ENCODE assay signal across 8 cellular contexts in the genomic region with DNA sequence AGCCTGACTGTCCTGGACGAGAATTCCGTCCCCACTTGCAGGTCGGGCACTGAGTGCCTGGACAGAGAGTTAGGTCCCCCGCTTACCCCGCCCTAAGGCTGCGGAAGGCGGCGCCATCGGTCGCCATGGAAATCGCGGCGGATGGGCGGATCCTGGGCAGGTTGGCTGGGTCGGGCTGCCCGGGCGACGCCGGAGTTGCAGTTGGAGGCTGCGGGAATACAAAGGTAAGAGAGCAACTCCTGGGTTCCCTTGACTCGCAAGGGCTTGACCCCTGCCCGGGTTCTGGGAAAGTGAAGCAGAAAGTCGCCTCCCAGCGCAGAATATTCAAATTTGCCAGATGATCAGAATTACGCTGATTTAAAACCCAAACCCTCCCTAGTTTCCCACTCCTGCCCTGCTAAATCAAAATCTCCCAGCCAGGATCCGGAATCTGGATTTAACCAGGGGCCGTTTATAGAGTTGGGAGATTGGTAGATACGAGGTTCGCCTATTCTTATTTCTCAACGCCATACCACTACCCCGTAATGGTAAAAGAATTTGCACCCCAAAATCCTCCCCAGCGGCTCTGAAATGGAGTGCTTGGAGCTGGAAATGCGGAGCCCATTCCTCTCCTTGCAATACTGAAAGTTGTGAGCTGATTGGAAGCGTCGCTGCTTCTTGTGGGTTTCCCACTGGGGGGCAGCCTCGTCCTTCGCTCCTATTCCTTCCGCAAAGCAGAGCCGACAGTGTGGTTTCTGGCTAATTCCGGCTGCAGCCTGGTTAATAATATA.
A peak's percentile ranks its signal among the peaks of the same experiment; 100 is the strongest.
DNase-seq lines count a peak whose midpoint lies in the region; ATAC-seq and TF ChIP-seq lines count a peak whose summit lies in the region.

No MANE protein-coding gene starts in this region.

- H3K4me1 ChIP-seq in left lung, result peaks cover 0 to 21% of the 10 kb centered on the region in 2 donors

- H3K27me3 Mint-ChIP-seq in effector memory CD8-positive, alpha-beta T cell, result peaks cover 34 to 63% of the 10 kb centered on the region in 2 donors

- H3K27ac ChIP-seq in left lung, result peak overlapping the region; percentile 58 to 73

- H3K9me3 Mint-ChIP-seq in effector memory CD8-positive, alpha-beta T cell, result peaks cover 0 to 8% of the 10 kb centered on the region in 2 donors

- no peaks in the 10 kb centered on the region for H3K36me3 ChIP-seq in left lung

- H3K27me3 ChIP-seq in left lung, result no peaks in the 10 kb centered on the region

- intact Hi-C loops in left lung (cut with DNase I), result no loop called here

- H3K4me3 ChIP-seq in left lung, result peak overlapping the region; percentile 51 to 53

- no peaks in the 10 kb centered on the region for H3K9me3 ChIP-seq in left lung

- TF ChIP-seq CTCF in left lung (IDR thresholded peaks at IDR 0.05), result peak; percentile 43 to 65

- H3K4me1 Mint-ChIP-seq in effector memory CD8-positive, alpha-beta T cell (ENCODE audit: low read depth in 2 of 2), result peaks cover 3 to 4% of the 10 kb centered on the region in 2 donors

- peak overlapping the region; percentile 59 to 81 for H3K4me3 Mint-ChIP-seq in effector memory CD8-positive, alpha-beta T cell

- peak; percentile 91 for DNase-seq in Ammon's horn (ENCODE audit: low spot score)
- DNase-seq in Kasumi-1 (lab: John Stamatoyannopoulos, UW), result peak; percentile 72 to 83
- DNase-seq in RPMI8226, result peak; percentile 69
- no peak for DNase-seq in effector memory CD8-positive, alpha-beta T cell
- peak; percentile 85 to 94 for DNase-seq in left lung
- DNase-seq in stimulated activated CD8-positive, alpha-beta memory T cell treated with anti-CD3 and anti-CD28 coated beads, Interleukin-15, amount 100 ng/mL, for 24 hours (ENCODE audit: low read depth), result peak; percentile 2
- no peak for DNase-seq in NK-92 (lab: John Stamatoyannopoulos, UW; ENCODE audit: unreplicated experiment)

- H3K36me3 Mint-ChIP-seq in effector memory CD8-positive, alpha-beta T cell (ENCODE audit: insufficient read depth), result no peaks in the 10 kb centered on the region

- ATAC-seq in GM18870 (IDR thresholded peaks at IDR 0.05; ENCODE audit: unreplicated experiment) (peak; percentile 43), left lung (peak; percentile 97)
- ATAC-seq in effector memory CD8-positive, alpha-beta T cell (replicated peaks), result no peak

- H3K27ac Mint-ChIP-seq in effector memory CD8-positive, alpha-beta T cell, result peak overlapping the region in 1 of 2 donors; percentile 35

Comparison
In these comparisons a context has a peak if more than half of its experiments do, and no peak if none do; other contexts are left out.
1. DNase-seq: peak in Ammon's horn (single experiment), Kasumi-1 (2 of 2), RPMI8226 (single experiment), left lung (2 of 2) and stimulated activated CD8-positive, alpha-beta memory T cell treated with anti-CD3 and anti-CD28 coated beads, Interleukin-15, amount 100 ng/mL, for 24 hours (single experiment); none in effector memory CD8-positive, alpha-beta T cell (0 of 3) and NK-92 (single experiment).